Comparison of ENCODE assay signal across 1 cellular context in genomic region chr16:234468-235305, GRCh38.
TF ChIP-seq lines count a peak whose summit lies in the region.

FAM234A (plus strand) TSS chr16:234821; CDS start chr16:254414, 19,593 bp downstream.

TF ChIP-seq in HepG2, 621 proteins besides CTCF, POLR2A, EP300 and RAD21 (continued from another document and continues in another):
- TF ChIP-seq GRHL1 (CRISPR knock-in tag; conservative IDR thresholded peaks at IDR 0.05) (no peak), KMT2B (CRISPR knock-in tag; IDR thresholded peaks at IDR 0.05) (peak; percentile 58; the same call in 1 of the 2 replicates), RARA (CRISPR knock-in tag; IDR thresholded peaks at IDR 0.05) (no peak), MXD4 (CRISPR knock-in tag; IDR thresholded peaks at IDR 0.05) (peak; percentile 53; the same call in 1 of the 2 replicates), ZNF891 (CRISPR knock-in tag; IDR thresholded peaks at IDR 0.05) (no peak), DR1 (CRISPR knock-in tag; IDR thresholded peaks at IDR 0.05) (0 out of 2 replicates have a peak, but pooled peaks have one; percentile 26), ZNF883 (CRISPR knock-in tag; IDR thresholded peaks at IDR 0.05; ENCODE audit: not compliant biosample characterization) (peak; percentile 26), ZNF235 (CRISPR knock-in tag; IDR thresholded peaks at IDR 0.05; ENCODE audit: borderline replicate concordance) (0 out of 2 replicates have a peak, but pooled peaks have one; percentile 45), DZIP1 (CRISPR knock-in tag; IDR thresholded peaks at IDR 0.05) (no peak), GLI4 (CRISPR knock-in tag; IDR thresholded peaks at IDR 0.05; ENCODE audit: borderline replicate concordance) (no peak), HMGXB4 (CRISPR knock-in tag; IDR thresholded peaks at IDR 0.05; ENCODE audit: borderline replicate concordance in 1 of 2, low read depth in 1 of 2) (peak; percentile 82 to 88), FOXP1 (IDR thresholded peaks at IDR 0.05) (no peak), FOXP1 (CRISPR knock-in tag; IDR thresholded peaks at IDR 0.05) (no peak), ZZZ3 (CRISPR knock-in tag; IDR thresholded peaks at IDR 0.05; ENCODE audit: borderline replicate concordance) (no peak), NR1H2 (CRISPR knock-in tag; IDR thresholded peaks at IDR 0.05; ENCODE audit: borderline replicate concordance, low read depth) (no peak), SOX5 (CRISPR knock-in tag; IDR thresholded peaks at IDR 0.05; ENCODE audit: borderline replicate concordance) (peak; percentile 12; the same call in 1 of the 2 replicates), GLMP (CRISPR knock-in tag; IDR thresholded peaks at IDR 0.05; ENCODE audit: borderline replicate concordance) (no peak), ZBTB39 (CRISPR knock-in tag; IDR thresholded peaks at IDR 0.05) (no peak), MAZ (IDR thresholded peaks at IDR 0.05; ENCODE audit: borderline replicate concordance, low read depth, low read length) (peak; percentile 70; the same call in 1 of the 2 replicates), MAZ (CRISPR knock-in tag; IDR thresholded peaks at IDR 0.05; ENCODE audit: low read depth) (peak; percentile 71), ARHGAP35 (CRISPR knock-in tag; IDR thresholded peaks at IDR 0.05; ENCODE audit: borderline replicate concordance) (peak; percentile 74; the same call in 1 of the 2 replicates), LRRFIP1 (CRISPR knock-in tag; conservative IDR thresholded peaks at IDR 0.05) (no peak), NFIC (IDR thresholded peaks at IDR 0.05; ENCODE audit: low read length) (no peak), DDIT3 (CRISPR knock-in tag; IDR thresholded peaks at IDR 0.05) (no peak), IRF1 (CRISPR knock-in tag; IDR thresholded peaks at IDR 0.05; ENCODE audit: low read depth) (no peak), RFX1 (IDR thresholded peaks at IDR 0.05) (peak; percentile 82), SYNCRIP (IDR thresholded peaks at IDR 0.05; ENCODE audit: insufficient read depth, low read depth, low read length) (no peak), SNRNP70 (IDR thresholded peaks at IDR 0.05; ENCODE audit: low read depth, low read length) (no peak), ZBTB3 (CRISPR knock-in tag; IDR thresholded peaks at IDR 0.05; ENCODE audit: borderline replicate concordance, low read depth) (no peak), ZSCAN29 (CRISPR knock-in tag; conservative IDR thresholded peaks at IDR 0.05) (peak; percentile 38; the same call in 1 of the 2 replicates), SALL1 (CRISPR knock-in tag; IDR thresholded peaks at IDR 0.05) (peak; percentile 40; the same call in 1 of the 2 replicates), JDP2 (CRISPR knock-in tag; IDR thresholded peaks at IDR 0.05; ENCODE audit: borderline replicate concordance) (no peak), STAT5B (CRISPR knock-in tag; IDR thresholded peaks at IDR 0.05) (no peak), ZGPAT (CRISPR knock-in tag; IDR thresholded peaks at IDR 0.05) (peak; percentile 29; the same call in 1 of the 2 replicates), ZNF468 (CRISPR knock-in tag; IDR thresholded peaks at IDR 0.05) (0 out of 2 replicates have a peak, but pooled peaks have one; percentile 31), ZNF503 (CRISPR knock-in tag; IDR thresholded peaks at IDR 0.05) (no peak)
